ENCODE assay signal across 9 cellular contexts in the genomic region with DNA sequence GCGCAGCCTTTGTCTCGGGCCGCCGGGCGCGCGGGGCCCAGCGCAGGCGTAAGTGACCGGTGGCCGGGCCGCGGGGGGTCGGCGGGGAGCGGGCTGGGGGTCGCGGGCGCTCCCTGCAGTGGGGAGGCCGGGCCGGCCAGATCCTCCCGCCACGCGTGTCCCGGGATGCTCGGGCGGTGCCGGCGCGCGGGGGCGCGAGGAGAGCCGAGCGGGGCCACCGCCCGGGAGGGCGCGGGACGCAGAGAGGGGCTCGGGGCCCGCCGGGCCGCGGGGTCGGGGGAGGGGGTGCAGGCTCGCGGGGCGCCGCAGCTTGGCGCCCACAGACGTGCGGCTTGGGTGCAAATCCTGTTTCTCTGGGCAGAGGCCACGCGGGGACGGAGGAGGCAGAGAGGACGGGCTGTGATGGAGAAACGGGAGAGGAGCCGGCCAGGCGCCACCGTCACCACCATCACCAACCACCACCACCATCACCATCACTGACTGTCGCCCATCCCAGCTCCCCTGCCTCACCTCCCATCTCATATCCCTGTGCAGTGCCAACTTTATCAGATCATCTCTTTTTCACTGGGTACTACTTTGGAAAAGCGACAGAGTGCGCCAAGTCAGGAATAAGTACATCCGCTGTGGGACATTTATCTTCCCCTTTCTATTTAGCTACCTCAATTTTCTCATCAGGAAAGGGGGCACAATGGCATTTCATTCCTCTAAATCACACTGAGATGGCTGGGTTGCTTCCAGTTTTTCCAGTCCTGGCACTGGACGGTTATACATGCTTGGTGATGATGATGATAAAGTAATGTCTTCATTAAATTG.
A peak's percentile ranks its signal among the peaks of the same experiment; 100 is the strongest.
DNase-seq lines count a peak whose midpoint lies in the region; ATAC-seq and TF ChIP-seq lines count a peak whose summit lies in the region.
"Had no signal": no experiment of that assay in that cellular context is flagged by ENCODE, and none has a peak within 500 bp of the region (broad histone marks: within the 10 kb centered on the region; RNA-seq: fewer than 3 reads in every experiment).

No MANE protein-coding gene starts in this region.

- peak; percentile 39 for DNase-seq in DMS 273 (lab: John Stamatoyannopoulos, UW; ENCODE audit: unreplicated experiment)
- no peak for DNase-seq in DMS 273 treated with DMSO at 0.1 percent for 48 hours (lab: John Stamatoyannopoulos, UW)
- DNase-seq in retinal pigment epithelial cell (ENCODE audit: low read depth) = no peak
- no peak for DNase-seq in NCI-H1436 treated with DMSO at 0.1 percent for 48 hours (lab: John Stamatoyannopoulos, UW)
- no peak for DNase-seq in NCI-H1694 (lab: John Stamatoyannopoulos, UW)

- peaks cover 8% of the 10 kb centered on the region for H3K27me3 ChIP-seq in ectodermal cell (ENCODE audit: control insufficient read depth, insufficient read depth, low read length, poor library complexity, severe bottlenecking)

- H3K36me3 ChIP-seq in ectodermal cell (ENCODE audit: control insufficient read depth, insufficient read depth, low read length) = no peaks in the 10 kb centered on the region

- H3K4me3 ChIP-seq in ectodermal cell (ENCODE audit: insufficient read depth, low read depth, low read length) (peak overlapping the region; percentile 60), retinal pigment epithelial cell (ENCODE audit: low read length) (peak overlapping the region; percentile 30)

- no peak overlapping the region for H3K27ac ChIP-seq in ectodermal cell (ENCODE audit: insufficient read depth, low read depth, low read length, poor library complexity, severe bottlenecking)
- H3K27ac ChIP-seq: 22Rv1 had no signal

- H3K4me1 ChIP-seq in ectodermal cell (ENCODE audit: control insufficient read depth, insufficient read depth, low read length) = peaks cover 6% of the 10 kb centered on the region

- H3K9me3 ChIP-seq in ectodermal cell (ENCODE audit: control insufficient read depth, low read length) = no peaks in the 10 kb centered on the region

- ATAC-seq in HG03103 (IDR thresholded peaks at IDR 0.05; ENCODE audit: low read depth, unreplicated experiment) = peak; percentile 11
- ATAC-seq in GM19035 (IDR thresholded peaks at IDR 0.05; ENCODE audit: unreplicated experiment) = no peak

- WGBS in ectodermal cell, 2 experiments = 7% methylated on average over 66 of the region's 66 CpGs

- no peak for TF ChIP-seq CTCF in retinal pigment epithelial cell (conservative IDR thresholded peaks at IDR 0.05; ENCODE audit: low read depth, low read length)
